8 cellular contexts compared by ENCODE assay signal in genomic region chr10:95756061-95756751, GRCh38. TPM values are rescaled to one million over a fixed set of nuclear protein-coding genes. Genes with fewer than 3 reads are reported as not detected.
DNase-seq lines count a peak whose midpoint lies in the region; ATAC-seq and TF ChIP-seq lines count a peak whose summit lies in the region.

TSS of gene ENTPD1 (plus strand) at chr10:95756163. CDS start at chr10:95756240, 77 bp downstream.

- H3K27me3 ChIP-seq in left lung = no peaks in the 10 kb centered on the region

- intact Hi-C loops in left lung (cut with DNase I) = no loop called here

- H3K4me3 ChIP-seq in GM08714 (ENCODE audit: low read length) = peak within 1 kb of the TSS; percentile 100
- peak within 1 kb of the TSS; percentile 26 to 37 for H3K4me3 ChIP-seq in left lung

- no peaks in the 10 kb centered on the region for H3K36me3 ChIP-seq in left lung

- peak in 13 of 61 donors; percentile 2 to 42 (median 13) for DNase-seq in caudate nucleus (lab: John Stamatoyannopoulos, UW)
- DNase-seq in left lung = peak in 1 of 2 donors; percentile 44
- DNase-seq in superior temporal gyrus (ENCODE audit: extremely low spot score) = peak; percentile 35
- DNase-seq in activated CD8-positive, alpha-beta memory T cell treated with anti-CD3 and anti-CD28 coated beads, Interleukin-2, amount 50 U/mL, for 48 hours = no peak
- DNase-seq in COR-L47 (lab: John Stamatoyannopoulos, UW) = no peak

- H3K27ac ChIP-seq in caudate nucleus (ENCODE audit: low read depth, low read length) (peak within 1 kb of the TSS; percentile 65), left lung (peak within 1 kb of the TSS; percentile 75 to 91)

- H3K4me1 ChIP-seq in left lung = peaks cover 0 to 41% of the 10 kb centered on the region in 2 donors

- TF ChIP-seq CTCF in left lung (IDR thresholded peaks at IDR 0.05) = no peak

- H3K9me3 ChIP-seq in left lung = no peaks in the 10 kb centered on the region

- peak; percentile 27 for ATAC-seq in HG03460 (IDR thresholded peaks at IDR 0.05; ENCODE audit: unreplicated experiment)
- ATAC-seq in left lung = peak; percentile 31
- no peak for ATAC-seq in GM21737 (IDR thresholded peaks at IDR 0.05; ENCODE audit: unreplicated experiment)

RNA-seq across cellular contexts. Expression of gene ENTPD1, which starts in this region (rescaled TPM):
- total RNA-seq in left lung = 10 to 100 TPM; 31.4 to 37.6 TPM
